Comparison of ENCODE assay signal across 7 cellular contexts in genomic region chr10:131176324-131176723, GRCh38.
DNase-seq lines count a peak whose midpoint lies in the region; ATAC-seq, FAIRE-seq and TF ChIP-seq lines count a peak whose summit lies in the region.
"Not testable (repeated sequence)": the region's sequence is repeated elsewhere in the genome, so short reads cannot be mapped to it uniquely, and the experiment has no call there.

No MANE protein-coding gene starts in this region.

- not testable (repeated sequence) for H4K20me1 ChIP-seq in IMR-90 (ENCODE audit: insufficient read depth, low read length); K562 (replicated peaks; ENCODE audit: control insufficient read depth, insufficient read depth, low read length); H1 (replicated peaks in 1 of 2; ENCODE audit: control insufficient read depth in 1 of 2, insufficient read depth in 2 of 2, low read length in 2 of 2); keratinocyte (ENCODE audit: control insufficient read depth, extremely low read depth, insufficient read depth, low read length)

- not testable (repeated sequence) for H3K4me1 Mint-ChIP-seq in osteocyte (ENCODE audit: unreplicated experiment)

- not testable (repeated sequence) for H2BK15ac ChIP-seq in IMR-90 (ENCODE audit: low read depth, low read length); H1 (ENCODE audit: low read length)

- FAIRE-seq in GM18507 (lab: Jason Lieb, UNC), result peak; percentile 71
- FAIRE-seq in K562 (lab: Jason Lieb, UNC), result peak; percentile 86
- FAIRE-seq in H1 (lab: Jason Lieb, UNC), result peak; percentile 99
- peak; percentile 89 for FAIRE-seq in keratinocyte (lab: Jason Lieb, UNC)

- not testable (repeated sequence) for H4K8ac ChIP-seq in IMR-90 (ENCODE audit: low read depth in 2 of 2, low read length in 2 of 2); H1 (ENCODE audit: extremely low read depth, insufficient read depth, low read length)

- H3K36me3 Mint-ChIP-seq in osteocyte (ENCODE audit: unreplicated experiment), result not testable (repeated sequence)

- H3K9me1 ChIP-seq in IMR-90 (ENCODE audit: insufficient read depth, low read length); K562 (ENCODE audit: control insufficient read depth, insufficient read depth, low read length); keratinocyte (ENCODE audit: control insufficient read depth, extremely low read depth, insufficient read depth, low read length): not testable (repeated sequence)

- not testable (repeated sequence) for H3K14ac ChIP-seq in IMR-90 (replicated peaks; ENCODE audit: low read depth, low read length); H1 (ENCODE audit: insufficient read length)

- H3K4me3 Mint-ChIP-seq in osteocyte (ENCODE audit: unreplicated experiment), result not testable (repeated sequence)

- H3K79me2 ChIP-seq in K562 (ENCODE audit: control insufficient read depth, insufficient read depth, low read length); H1 (ENCODE audit: control insufficient read depth in 1 of 2, insufficient read depth in 2 of 2, low read length in 2 of 2); keratinocyte (ENCODE audit: control insufficient read depth, insufficient read depth, low read length): not testable (repeated sequence)

- not testable (repeated sequence) for H2AFZ ChIP-seq in IMR-90 (replicated peaks; ENCODE audit: low read length, poor library complexity); K562 (ENCODE audit: low read depth, low read length); H1 (ENCODE audit: low read length); keratinocyte (ENCODE audit: control insufficient read depth, low read length)

- not testable (repeated sequence) for H4K91ac ChIP-seq in IMR-90 (ENCODE audit: insufficient read depth, low read depth, low read length); H1 (replicated peaks; ENCODE audit: insufficient read length, low read length)

- DNase-seq in GM18507 (ENCODE audit: extremely low spot score, insufficient read length, low read depth); K562 (ENCODE audit: extremely low read depth in 1 of 4, low spot score in 3 of 4); keratinocyte (ENCODE audit: low read depth, low spot score): not testable (repeated sequence)
- DNase-seq in IMR-90 (peak; percentile 1), H1 (ENCODE audit: low read depth in 1 of 2, low spot score in 2 of 2) (peak in 1 of 2 experiments; percentile 17), osteocyte (ENCODE audit: extremely low spot score, unreplicated experiment) (peak; percentile 59), ureter (ENCODE audit: low spot score) (peak; percentile 26)

- not testable (repeated sequence) for H3K27me3 Mint-ChIP-seq in osteocyte (ENCODE audit: unreplicated experiment)

- POLR2A ChIA-PET in IMR-90 (lab: Charles Lee; ENCODE audit: unreplicated experiment); K562 (lab: Yijun Ruan, JAX); H1 (lab: Charles Lee; ENCODE audit: partially characterized antibody): not testable (repeated sequence)

- 62% methylated on average over 6 of the region's 7 CpGs; no CpG with 5 or more reads in 1 of the 2 experiments for WGBS in IMR-90 (ENCODE audit: extremely low coverage in 2 of 2, insufficient read length in 1 of 2), 2 experiments
- 0% methylated on average over 7 of the region's 7 CpGs for WGBS in K562 (ENCODE audit: insufficient coverage, low coverage, missing lambda C conversion rate)
- WGBS in H1 (ENCODE audit: extremely low coverage in 1 of 2, insufficient coverage in 1 of 2, insufficient read length in 1 of 2, insufficient replicate concordance in 2 of 2, low coverage in 1 of 2, low lambda C conversion rate in 2 of 2, missing lambda C conversion rate in 1 of 2), 2 experiments, result 79% methylated on average over 7 of the region's 7 CpGs; no CpG with 5 or more reads in 1 of the 2 experiments

- peaks cover 18% of the 10 kb centered on the region for H3K9me3 Mint-ChIP-seq in osteocyte (ENCODE audit: unreplicated experiment)

- H2AK5ac ChIP-seq in IMR-90 (ENCODE audit: low read depth, low read length), result not testable (repeated sequence)
- H2AK5ac ChIP-seq in H1 (ENCODE audit: low read depth, low read length), result peak overlapping the region; percentile 95

- not testable (repeated sequence) for TF ChIP-seq CTCF in IMR-90 (conservative IDR thresholded peaks at IDR 0.05; ENCODE audit: low read depth, low read length); K562 (IDR thresholded peaks at IDR 0.05 in 2 of 3, conservative IDR thresholded peaks at IDR 0.05 in 1 of 3; ENCODE audit: insufficient read depth in 2 of 3, low read depth in 1 of 3, low read length in 3 of 3); H1 (IDR thresholded peaks at IDR 0.05; ENCODE audit: control extremely low read depth in 1 of 3, insufficient read depth in 1 of 3, low read depth in 1 of 3, low read length in 3 of 3); keratinocyte (optimal IDR thresholded peaks at IDR 0.05 in 1 of 3, IDR thresholded peaks at IDR 0.05 in 1 of 3, conservative IDR thresholded peaks at IDR 0.05 in 1 of 3; ENCODE audit: extremely low read depth in 1 of 3, insufficient read depth in 2 of 3, low read length in 3 of 3); osteocyte (IDR thresholded peaks at IDR 0.05)

- not testable (repeated sequence) for H2BK12ac ChIP-seq in H1 (ENCODE audit: low read depth, low read length)

- H3K9me3 ChIP-seq in IMR-90 (ENCODE audit: control insufficient read depth, insufficient read depth, low read length) (peaks cover 71% of the 10 kb centered on the region), keratinocyte (ENCODE audit: control insufficient read depth, low read depth, low read length) (peaks cover 36% of the 10 kb centered on the region)
- not testable (repeated sequence) for H3K9me3 ChIP-seq in K562 (replicated peaks; ENCODE audit: control insufficient read depth, insufficient read depth, low read depth, low read length); H1 (ENCODE audit: insufficient read depth in 2 of 2, low read depth in 1 of 2, low read length in 1 of 2)

- H3K56ac ChIP-seq in IMR-90 (ENCODE audit: extremely low read depth, insufficient read depth, low read length); H1 (replicated peaks; ENCODE audit: insufficient read length, low read depth, low read length): not testable (repeated sequence)

- not testable (repeated sequence) for H3K23me2 ChIP-seq in H1 (ENCODE audit: low read depth, low read length)

- H3K27ac ChIP-seq in IMR-90 (ENCODE audit: insufficient read depth, low read length); K562 (ENCODE audit: extremely low read depth, low read depth, low read length); H1 (ENCODE audit: low read depth, low read length); keratinocyte (ENCODE audit: control insufficient read depth, insufficient read depth, low read length): not testable (repeated sequence)

- H3K9ac ChIP-seq in IMR-90 (ENCODE audit: low read depth, low read length); K562 (ENCODE audit: insufficient read depth in 1 of 2, low read depth in 2 of 2, low read length in 2 of 2); keratinocyte (ENCODE audit: control insufficient read depth, extremely low read depth, insufficient read depth, low read length): not testable (repeated sequence)
- peak overlapping the region in 1 of 4 experiments; percentile 11; a peak in 1 of 7 replicates for H3K9ac ChIP-seq in H1 (replicated peaks in 1 of 4; ENCODE audit: extremely low read depth in 1 of 4, low read depth in 3 of 4, low read length in 3 of 4)

- not testable (repeated sequence) for H4K5ac ChIP-seq in IMR-90 (ENCODE audit: low read depth, low read length); H1 (ENCODE audit: insufficient read length, low read depth, low read length)

- intact Hi-C loops in IMR-90 (cut with micrococcal nuclease); K562 (cut with micrococcal nuclease): not testable (repeated sequence)

- TF ChIP-seq EP300 in K562 (IDR thresholded peaks at IDR 0.05; ENCODE audit: low read length); H1 (IDR thresholded peaks at IDR 0.05; ENCODE audit: borderline replicate concordance in 1 of 2, low read depth in 2 of 2, low read length in 2 of 2): not testable (repeated sequence)

- H2BK120ac ChIP-seq in IMR-90 (ENCODE audit: low read depth, low read length); H1 (replicated peaks; ENCODE audit: low read depth, low read length): not testable (repeated sequence)

- H3K27me3 ChIP-seq in IMR-90 (ENCODE audit: control insufficient read depth, insufficient read depth, low read length); K562 (ENCODE audit: control insufficient read depth in 2 of 2, insufficient read depth in 2 of 2, low read length in 2 of 2); H1 (replicated peaks in 1 of 4; ENCODE audit: control insufficient read depth in 3 of 4, extremely low read depth in 1 of 4, insufficient read depth in 3 of 4, low read length in 3 of 4); keratinocyte (ENCODE audit: control insufficient read depth, extremely low read depth, insufficient read depth, low read length): not testable (repeated sequence)

- not testable (repeated sequence) for ATAC-seq in IMR-90 (ENCODE audit: low read depth); K562

- not testable (repeated sequence) for H3K4me1 ChIP-seq in IMR-90 (ENCODE audit: control insufficient read depth, insufficient read depth, low read length); K562 (replicated peaks in 1 of 2; ENCODE audit: control insufficient read depth in 2 of 2, insufficient read depth in 2 of 2, low read length in 2 of 2); H1 (replicated peaks in 1 of 4; ENCODE audit: control insufficient read depth in 3 of 4, insufficient read depth in 4 of 4, low read length in 3 of 4); keratinocyte (ENCODE audit: control insufficient read depth, extremely low read depth, insufficient read depth, low read length)

- not testable (repeated sequence) for H3K4ac ChIP-seq in IMR-90 (ENCODE audit: low read depth, low read length); H1 (replicated peaks; ENCODE audit: insufficient read length, low read depth, low read length)

- not testable (repeated sequence) for H3K4me3 ChIP-seq in IMR-90 (ENCODE audit: insufficient read depth, low read depth, low read length); K562; H1 (ENCODE audit: extremely low read depth in 1 of 4, insufficient read depth in 2 of 4, low read depth in 3 of 4, low read length in 4 of 4); keratinocyte (ENCODE audit: control insufficient read depth in 2 of 3, extremely low read depth in 1 of 3, insufficient read depth in 2 of 3, low read depth in 1 of 3, low read length in 3 of 3)

- in situ Hi-C loops in IMR-90 (cut with MboI; ENCODE audit: low sequenced_read_pairs); K562 (cut with MboI): not testable (repeated sequence)

- TF ChIP-seq POLR2A in IMR-90 (IDR thresholded peaks at IDR 0.05; ENCODE audit: low read depth, low read length); K562 (conservative IDR thresholded peaks at IDR 0.05); H1 (IDR thresholded peaks at IDR 0.05; ENCODE audit: control extremely low read depth in 1 of 2, low read depth in 2 of 2, low read length in 2 of 2): not testable (repeated sequence)

- not testable (repeated sequence) for BruUV-seq in IMR-90 (replicated peaks; lab: Mats Ljungman, UMichigan); K562 (replicated peaks; lab: Mats Ljungman, UMichigan)

- H2BK20ac ChIP-seq in IMR-90 (ENCODE audit: low read depth, low read length); H1 (ENCODE audit: low read length): not testable (repeated sequence)

- not testable (repeated sequence) for H3K36me3 ChIP-seq in IMR-90 (ENCODE audit: control insufficient read depth, insufficient read depth, low read length); K562 (ENCODE audit: control insufficient read depth, insufficient read depth, low read length); H1 (ENCODE audit: control insufficient read depth in 2 of 4, insufficient read depth in 4 of 4, low read length in 3 of 4); keratinocyte (ENCODE audit: control insufficient read depth in 2 of 2, extremely low read depth in 1 of 2, insufficient read depth in 2 of 2, low read length in 2 of 2)

- H3K27ac Mint-ChIP-seq in osteocyte (ENCODE audit: unreplicated experiment), result not testable (repeated sequence)

- CTCF ChIA-PET in IMR-90 (lab: Yijun Ruan, JAX); K562 (lab: Yijun Ruan, JAX; ENCODE audit: low intra/inter-chr PET ratio): not testable (repeated sequence)
- CTCF ChIA-PET in H1 (lab: Charles Lee; ENCODE audit: partially characterized antibody), result interaction anchor here (1.8 kb wide), 1 partner anchor 15 kb away, joined by 8 read pairs; no protein-coding TSS in a partner anchor

- H3K18ac ChIP-seq in IMR-90 (ENCODE audit: low read depth, low read length); H1 (ENCODE audit: extremely low read depth, low read length): not testable (repeated sequence)

- TF ChIP-seq RAD21 in IMR-90 (IDR thresholded peaks at IDR 0.05; ENCODE audit: low read length); K562 (CRISPR knock-in tag; conservative IDR thresholded peaks at IDR 0.05 in 1 of 2, IDR thresholded peaks at IDR 0.05 in 1 of 2); H1 (IDR thresholded peaks at IDR 0.05 in 1 of 2, conservative IDR thresholded peaks at IDR 0.05 in 1 of 2; ENCODE audit: low read depth in 2 of 2, low read length in 2 of 2): not testable (repeated sequence)

- H3K79me1 ChIP-seq in IMR-90 (ENCODE audit: low read depth in 1 of 2, low read length in 2 of 2); H1 (ENCODE audit: low read depth, low read length): not testable (repeated sequence)

- not testable (repeated sequence) for H3K23ac ChIP-seq in IMR-90 (ENCODE audit: low read depth, low read length); H1 (ENCODE audit: insufficient read length)

- not testable (repeated sequence) for H2BK5ac ChIP-seq in IMR-90 (ENCODE audit: low read depth, low read length, poor library complexity, severe bottlenecking)
- peak overlapping the region; percentile 47; the same call in 1 of the 2 replicates for H2BK5ac ChIP-seq in H1 (ENCODE audit: low read depth, low read length)

- H3K4me2 ChIP-seq in IMR-90 (ENCODE audit: low read depth, low read length); K562 (ENCODE audit: insufficient read depth, low read length); H1 (ENCODE audit: insufficient read depth in 1 of 2, low read depth in 2 of 2, low read length in 2 of 2); keratinocyte (ENCODE audit: control insufficient read depth, extremely low read depth, insufficient read depth, low read depth, low read length): not testable (repeated sequence)

- dilution Hi-C loops in IMR-90 (cut with HindIII; ENCODE audit: low sequenced_read_pairs, unreplicated experiment); keratinocyte (cut with MboI; ENCODE audit: extremely low pct_ligation_motif_present, low sequenced_read_pairs): not testable (repeated sequence)

- not testable (repeated sequence) for H2AK9ac ChIP-seq in IMR-90 (replicated peaks; ENCODE audit: low read depth, low read length, poor library complexity)
